In genomic region chr11:514606-515005, GRCh38 we compare ENCODE assay signal across 21 cellular contexts.
"Had no signal": no experiment of that assay in that cellular context is flagged by ENCODE, and none has a peak within 500 bp of the region (broad histone marks: within the 10 kb centered on the region; RNA-seq: fewer than 3 reads in every experiment).

No MANE protein-coding gene starts in this region.

- H3K27ac ChIP-seq: adrenal gland, cardiac muscle cell, lower lobe of right lung, neural progenitor cell, pancreas, sigmoid colon, tibial artery, WERI-Rb-1 had no signal

- H2AFZ ChIP-seq: neural progenitor cell had no signal

- H3K36me3 ChIP-seq: adrenal gland, cardiac muscle cell, neural progenitor cell, pancreas had no signal

- H3K4me3 Mint-ChIP-seq: activated CD8-positive, alpha-beta T cell treated with anti-CD3 and anti-CD28 coated beads for 36 hours; activated naive CD4-positive, alpha-beta T cell treated with anti-CD3 and anti-CD28 coated beads, Interleukin-2, amount 50 U/mL, for 24 hours; activated T-cell treated with anti-CD3 and anti-CD28 coated beads, Interleukin-2, amount 50 U/mL, for 4 hours; neural progenitor cell; stimulated activated memory B cell treated with anti-CD40 and anti-IgM and Interleukin-4, amounts not matched to agents 10 μg/mL and 1 μg/mL and 100 μg/mL, for 72 hours had no signal

- H3K4me3 ChIP-seq: adrenal gland, cardiac muscle cell, lower lobe of right lung, neural progenitor cell, pancreas, sigmoid colon, tibial artery had no signal

- H3K9ac ChIP-seq: neural progenitor cell had no signal

- H3K4me1 ChIP-seq: lower lobe of right lung, neural progenitor cell had no signal

- H3K9me3 Mint-ChIP-seq: activated naive CD4-positive, alpha-beta T cell treated with anti-CD3 and anti-CD28 coated beads, Interleukin-2, amount 50 U/mL, for 24 hours had no signal

- H3K4me1 Mint-ChIP-seq: neural progenitor cell had no signal

- H3K9me3 ChIP-seq: adrenal gland, lower lobe of right lung, pancreas, sigmoid colon had no signal

- H3K27me3 ChIP-seq: adrenal gland, cardiac muscle cell, neural progenitor cell, pancreas, sigmoid colon, tibial artery had no signal

- H3K27me3 Mint-ChIP-seq: activated CD8-positive, alpha-beta T cell treated with anti-CD3 and anti-CD28 coated beads for 36 hours; activated naive CD4-positive, alpha-beta T cell treated with anti-CD3 and anti-CD28 coated beads, Interleukin-2, amount 50 U/mL, for 24 hours; stimulated activated memory B cell treated with anti-CD40 and anti-IgM and Interleukin-4, amounts not matched to agents 10 μg/mL and 1 μg/mL and 100 μg/mL, for 72 hours had no signal

- H3K36me3 Mint-ChIP-seq: activated naive CD4-positive, alpha-beta T cell treated with anti-CD3 and anti-CD28 coated beads, Interleukin-2, amount 50 U/mL, for 24 hours had no signal

- DNase-seq: activated CD4-positive, alpha-beta T cell treated with anti-CD3 and anti-CD28 coated beads for 4 hours; activated CD8-positive, alpha-beta T cell treated with anti-CD3 and anti-CD28 coated beads for 36 hours; activated effector memory CD4-positive, alpha-beta T cell treated with Interleukin-2 at 50 U/mL for 16 hours; activated T-cell treated with anti-CD3 and anti-CD28 coated beads, Interleukin-2, amount 50 U/mL, for 4 hours; adrenal gland; foreskin fibroblast; left cardiac atrium; lower lobe of right lung; midbrain; pancreas; sigmoid colon; stimulated activated CD4-positive, alpha-beta T cell treated with anti-CD3 and anti-CD28 coated beads, Interleukin-12 subunit alpha, Interleukin-12 subunit beta, amount 100 ng/mL, for 4 hours; stimulated activated CD4-positive, alpha-beta T cell treated with anti-CD3 and anti-CD28 coated beads, Interleukin-2, amount 100 ng/mL, for 24 hours; T-helper 1 cell; tibial artery; WERI-Rb-1 had no signal

- FAIRE-seq: endometrium, pancreas had no signal

- H3K27ac Mint-ChIP-seq: activated CD8-positive, alpha-beta T cell treated with anti-CD3 and anti-CD28 coated beads for 36 hours; neural progenitor cell; stimulated activated memory B cell treated with anti-CD40 and anti-IgM and Interleukin-4, amounts not matched to agents 10 μg/mL and 1 μg/mL and 100 μg/mL, for 72 hours had no signal

- H3K4me2 ChIP-seq: neural progenitor cell had no signal
